Comparison of ENCODE assay signal across 8 cellular contexts in genomic region chr5:14665949-14666741, GRCh38. TPM values are rescaled to one million over a fixed set of nuclear protein-coding genes. Genes with fewer than 3 reads are reported as not detected.
DNase-seq lines count a peak whose midpoint lies in the region; ATAC-seq, FAIRE-seq and TF ChIP-seq lines count a peak whose summit lies in the region.

No MANE protein-coding gene starts in this region.

- peak overlapping the region; percentile 77 for H3K4me3 ChIP-seq in GM12864 (ENCODE audit: low read depth, low read length)
- H3K4me3 ChIP-seq in effector memory CD4-positive, alpha-beta T cell (ENCODE audit: insufficient read depth, low read depth, low read length, poor library complexity, severe bottlenecking): peak overlapping the region; percentile 67
- H3K4me3 ChIP-seq in pancreas: peak overlapping the region in 3 of 4 donors; percentile 75 to 86 (median 77)

- intact Hi-C loops in pancreas (cut with DNase I): no loop called here

- no peaks in the 10 kb centered on the region for H3K9me3 ChIP-seq in effector memory CD4-positive, alpha-beta T cell (ENCODE audit: control insufficient read depth, low read length)
- H3K9me3 ChIP-seq in pancreas: no peaks in the 10 kb centered on the region

- peak; percentile 30 for ATAC-seq in GM21390 (IDR thresholded peaks at IDR 0.05; ENCODE audit: unreplicated experiment)
- peak; percentile 45 to 61 for ATAC-seq in activated CD4-positive, CD25-positive, alpha-beta regulatory T cell treated with anti-CD3 and anti-CD28 coated beads, Interleukin-2, amount 50 U/mL, for 24 hours
- ATAC-seq in pancreas: peak in 3 of 4 donors; percentile 15 to 27 (median 18)

- H3K4me1 ChIP-seq in effector memory CD4-positive, alpha-beta T cell (ENCODE audit: control insufficient read depth, insufficient read depth, low read length, poor library complexity, severe bottlenecking): peaks cover 43% of the 10 kb centered on the region
- H3K4me1 ChIP-seq in pancreas: peaks cover 11 to 29% (median 19%) of the 10 kb centered on the region in 3 donors

- H3K36me3 ChIP-seq in effector memory CD4-positive, alpha-beta T cell (ENCODE audit: control insufficient read depth, insufficient read depth, low read length): no peaks in the 10 kb centered on the region
- no peaks in the 10 kb centered on the region for H3K36me3 ChIP-seq in pancreas

- WGBS in pancreas, 2 donors: 12 to 20% methylated on average over 9 of the region's 9 CpGs

- TF ChIP-seq CTCF in GM12864 (IDR thresholded peaks at IDR 0.05; ENCODE audit: low read depth, low read length, missing control alignments): peak; percentile 35
- no peak for TF ChIP-seq CTCF in pancreas (IDR thresholded peaks at IDR 0.05)

- no peaks in the 10 kb centered on the region for H3K27me3 ChIP-seq in effector memory CD4-positive, alpha-beta T cell (replicated peaks; ENCODE audit: control insufficient read depth, insufficient read depth, low read length, poor library complexity, severe bottlenecking)
- no peaks in the 10 kb centered on the region for H3K27me3 ChIP-seq in pancreas

- H3K27ac ChIP-seq in effector memory CD4-positive, alpha-beta T cell (ENCODE audit: insufficient read depth, low read length, poor library complexity, severe bottlenecking): peak overlapping the region; percentile 85
- no peak overlapping the region for H3K27ac ChIP-seq in pancreas

- FAIRE-seq in pancreas (lab: Jason Lieb, UNC): no peak

- peak; percentile 70 for DNase-seq in GM12864 (ENCODE audit: low read depth)
- DNase-seq in HT-29 (ENCODE audit: low spot score): peak; percentile 55
- DNase-seq in effector memory CD4-positive, alpha-beta T cell: peak; percentile 29 to 39 (median 38)
- peak in 2 of 6 donors; percentile 24 to 32 for DNase-seq in pancreas
- DNase-seq in amniotic stem cell (lab: John Stamatoyannopoulos, UW): no peak
- DNase-seq in mesenteric fat pad (ENCODE audit: low spot score): no peak

RNA-seq across cellular contexts. Expression of gene OTULIN, which starts 1.6 kb away (rescaled TPM):
- 20.4 and 21.0 TPM in 2 replicates for total RNA-seq in HT-29 (2014; rRNA removed; shearing (Covaris generic))
- total RNA-seq in pancreas (10 to 100 TPM in 5 of 6 donors, 1 to 10 TPM in 1; 9.1 to 21.6 (median 12.9) TPM), mesenteric fat pad (27.1 TPM)
- 1 to 10 TPM; 4.7 to 4.8 TPM for polyA plus RNA-seq in pancreas

Comparison
In these comparisons a context has a peak if more than half of its experiments do, and no peak if none do; other contexts are left out.
1. DNase-seq: peak in GM12864 (single experiment), HT-29 (single experiment) and effector memory CD4-positive, alpha-beta T cell (3 of 3); none in amniotic stem cell (single experiment) and mesenteric fat pad (single experiment).
2. Peak in every context shown above with its lines, with median percentiles within 50 percentile points of each other: H3K4me3 ChIP-seq and ATAC-seq.